ENCODE assay signal across 9 cellular contexts in the genomic region with DNA sequence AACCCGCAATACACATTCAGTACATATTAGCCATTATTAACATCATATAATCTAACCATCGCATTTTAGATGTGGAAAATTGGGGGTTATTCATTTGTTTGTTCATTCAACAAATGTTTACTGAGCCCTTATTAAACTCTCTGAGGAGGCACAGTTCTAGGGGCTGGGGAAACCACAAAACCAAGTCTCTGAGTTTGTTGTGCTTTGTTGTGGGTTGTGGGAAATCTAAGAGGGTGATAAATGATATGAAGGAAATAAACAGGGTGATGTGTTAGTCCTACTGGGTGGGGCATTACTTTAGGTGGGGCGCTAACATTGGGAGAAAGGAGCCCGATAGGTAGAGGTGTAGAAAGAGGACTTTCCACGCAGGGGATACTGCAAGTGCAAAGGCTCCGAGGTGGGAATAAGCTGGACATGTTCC.
DNase-seq lines count a peak whose midpoint lies in the region; ATAC-seq, FAIRE-seq and TF ChIP-seq lines count a peak whose summit lies in the region.
"Had no signal": no experiment of that assay in that cellular context is flagged by ENCODE, and none has a peak within 500 bp of the region (broad histone marks: within the 10 kb centered on the region; RNA-seq: fewer than 3 reads in every experiment).

No MANE protein-coding gene starts in this region.

- TF ChIP-seq CTCF in HepG2 (CRISPR knock-in tag; IDR thresholded peaks at IDR 0.05) (no peak), right lobe of liver (IDR thresholded peaks at IDR 0.05) (no peak)

- TF ChIP-seq POLR2A in HepG2 (IDR thresholded peaks at IDR 0.05; ENCODE audit: insufficient read depth in 1 of 2, low read depth in 2 of 2, low read length in 2 of 2) (no peak), right lobe of liver (IDR thresholded peaks at IDR 0.05) (no peak)

- no peaks in the 10 kb centered on the region for H3K79me2 ChIP-seq in HepG2 (ENCODE audit: insufficient read depth, low read length)

- no peak for FAIRE-seq in HepG2 (lab: Jason Lieb, UNC)

- POLR2A ChIA-PET in HepG2 (lab: Yijun Ruan, JAX): no interaction called here

- no peaks in the 10 kb centered on the region for H3K9me3 ChIP-seq in HepG2 (ENCODE audit: low read length)
- no peaks in the 10 kb centered on the region for H3K9me3 ChIP-seq in right lobe of liver
- no peaks in the 10 kb centered on the region for H3K9me3 ChIP-seq in aorta (ENCODE audit: control insufficient read depth, low read length)

- H3K4me3 ChIP-seq in HepG2 (replicated peaks in 1 of 3; ENCODE audit: insufficient read depth in 1 of 3, low read depth in 2 of 3, low read length in 3 of 3): peak overlapping the region in 1 of 3 experiments; percentile 23; a peak in 1 of 6 replicates
- H3K4me3 ChIP-seq in right lobe of liver: no peak overlapping the region
- H3K4me3 ChIP-seq in aorta (ENCODE audit: low read length in 2 of 2): no peak overlapping the region

- no peaks in the 10 kb centered on the region for H3K36me3 ChIP-seq in HepG2 (replicated peaks in 1 of 2; ENCODE audit: control insufficient read depth in 1 of 2, insufficient read depth in 2 of 2, low read length in 2 of 2)
- H3K36me3 ChIP-seq in right lobe of liver: no peaks in the 10 kb centered on the region
- no peaks in the 10 kb centered on the region for H3K36me3 ChIP-seq in aorta (ENCODE audit: control insufficient read depth in 1 of 2, insufficient read depth in 2 of 2, low read length in 1 of 2)

- intact Hi-C loops in HepG2 (cut with micrococcal nuclease; ENCODE audit: unreplicated experiment): no loop called here
- intact Hi-C loops in right lobe of liver (cut with DNase I): no loop called here
- intact Hi-C loops in left colon (cut with DNase I, micrococcal nuclease): loop anchor here in 1 of 2 donors (2.0 to 10.0 kb wide), 2 partner anchors 139 to 177 kb away; partner anchors contain the start of gene CLINT1
- intact Hi-C loops in aorta (cut with DNase I): loop anchor here (2.0 to 10.0 kb wide), 3 partner anchors 137 to 177 kb away; partner anchors contain the start of gene CLINT1 (in 2 of the 2)

- TF ChIP-seq RAD21 in HepG2 (CRISPR knock-in tag; IDR thresholded peaks at IDR 0.05): no peak

- H2AFZ ChIP-seq in HepG2 (ENCODE audit: low read length): peak overlapping the region; percentile 86

- CTCF ChIA-PET in HepG2 (lab: Yijun Ruan, JAX; ENCODE audit: low intra/inter-chr PET ratio, low total read pairs): interaction anchor here (1.3 to 2.6 kb wide), 3 partner anchors 174 to 233 kb away, joined by 6 to 15 read pairs (median 8); no protein-coding TSS in a partner anchor

- H3K27ac ChIP-seq in HepG2 (ENCODE audit: extremely low read length, insufficient read depth, low read length) (no peak overlapping the region), right lobe of liver (no peak overlapping the region), aorta (ENCODE audit: low read depth in 1 of 2, low read length in 2 of 2) (no peak overlapping the region)
- H3K27ac ChIP-seq: RWPE1 had no signal

- H3K27me3 ChIP-seq in HepG2 (ENCODE audit: control insufficient read depth in 1 of 2, insufficient read depth in 2 of 2, low read length in 2 of 2) (0 out of 5 replicates have a peak, but pooled peaks cover 0 to 6% of the 10 kb centered on the region in 2 experiments), right lobe of liver (no peaks in the 10 kb centered on the region), aorta (ENCODE audit: control insufficient read depth in 1 of 2, insufficient read depth in 2 of 2, low read length in 1 of 2) (no peaks in the 10 kb centered on the region)

- no peaks in the 10 kb centered on the region for H4K20me1 ChIP-seq in HepG2 (ENCODE audit: insufficient read depth, low read length)

- peak overlapping the region; percentile 83 for H3K4me2 ChIP-seq in HepG2 (ENCODE audit: low read depth, low read length)

- H3K4me1 ChIP-seq in HepG2 (ENCODE audit: insufficient read depth, low read length) (peaks cover 6% of the 10 kb centered on the region; the same call in 1 of the 2 replicates), right lobe of liver (no peaks in the 10 kb centered on the region), aorta (ENCODE audit: control insufficient read depth in 1 of 2, insufficient read depth in 2 of 2, low read length in 2 of 2) (no peaks in the 10 kb centered on the region)

- no peak for TF ChIP-seq EP300 in HepG2 (IDR thresholded peaks at IDR 0.05; ENCODE audit: low read depth in 2 of 2, low read length in 2 of 2)
- TF ChIP-seq EP300 in HepG2 (CRISPR knock-in tag; IDR thresholded peaks at IDR 0.05; ENCODE audit: borderline replicate concordance): no peak

- in situ Hi-C loops in HepG2 (cut with HindIII; ENCODE audit: extremely low pct_ligation_motif_present, low pct_unique_long_range_greater_than_20kb): no loop called here

- BruUV-seq in HepG2 (replicated peaks; lab: Mats Ljungman, UMichigan): no TSS peak

- 33% methylated on average over 6 of the region's 6 CpGs for WGBS in HepG2 (ENCODE audit: low lambda C conversion rate)
- 63% methylated on average over 6 of the region's 6 CpGs for WGBS in right lobe of liver (ENCODE audit: insufficient coverage, low coverage, low lambda C conversion rate, missing lambda C conversion rate)
- 87% methylated on average over 6 of the region's 6 CpGs for WGBS in aorta, 2 donors

- ATAC-seq in HepG2: peak; percentile 39
- ATAC-seq in right lobe of liver: no peak
- ATAC-seq in left colon: peak; percentile 34
- ATAC-seq in aorta (ENCODE audit: low FRiP score): peak; percentile 15

- peak overlapping the region; percentile 22; the same call in 1 of the 2 replicates for H3K9ac ChIP-seq in HepG2 (ENCODE audit: insufficient read depth, low read depth, low read length)

- DNase-seq in HepG2 (ENCODE audit: low spot score) (no peak), right lobe of liver (no peak), left colon (no peak), aorta (no peak), COLO668 (lab: John Stamatoyannopoulos, UW; ENCODE audit: unreplicated experiment) (no peak), NCI-H2196 (lab: John Stamatoyannopoulos, UW; ENCODE audit: unreplicated experiment) (no peak), NCI-H226 (no peak)
- DNase-seq in activated CD4-positive, alpha-beta T cell treated with anti-CD3 and anti-CD28 coated beads, Interleukin-2, amount 50 U/mL, for 1 hour: peak; percentile 4

TF ChIP-seq in HepG2, 621 proteins besides CTCF, POLR2A, EP300 and RAD21:
- TF ChIP-seq NR1H2 (CRISPR knock-in tag; IDR thresholded peaks at IDR 0.05; ENCODE audit: borderline replicate concordance, low read depth) (no peak), PBX3 (CRISPR knock-in tag; IDR thresholded peaks at IDR 0.05; ENCODE audit: borderline replicate concordance) (no peak), ZNF256 (CRISPR knock-in tag; conservative IDR thresholded peaks at IDR 0.05) (no peak), ZFP90 (CRISPR knock-in tag; IDR thresholded peaks at IDR 0.05; ENCODE audit: borderline replicate concordance) (no peak), MEIS2 (CRISPR knock-in tag; IDR thresholded peaks at IDR 0.05) (no peak), FOSL2 (CRISPR knock-in tag; IDR thresholded peaks at IDR 0.05) (no peak)
- TF ChIP-seq, protein P1, sequence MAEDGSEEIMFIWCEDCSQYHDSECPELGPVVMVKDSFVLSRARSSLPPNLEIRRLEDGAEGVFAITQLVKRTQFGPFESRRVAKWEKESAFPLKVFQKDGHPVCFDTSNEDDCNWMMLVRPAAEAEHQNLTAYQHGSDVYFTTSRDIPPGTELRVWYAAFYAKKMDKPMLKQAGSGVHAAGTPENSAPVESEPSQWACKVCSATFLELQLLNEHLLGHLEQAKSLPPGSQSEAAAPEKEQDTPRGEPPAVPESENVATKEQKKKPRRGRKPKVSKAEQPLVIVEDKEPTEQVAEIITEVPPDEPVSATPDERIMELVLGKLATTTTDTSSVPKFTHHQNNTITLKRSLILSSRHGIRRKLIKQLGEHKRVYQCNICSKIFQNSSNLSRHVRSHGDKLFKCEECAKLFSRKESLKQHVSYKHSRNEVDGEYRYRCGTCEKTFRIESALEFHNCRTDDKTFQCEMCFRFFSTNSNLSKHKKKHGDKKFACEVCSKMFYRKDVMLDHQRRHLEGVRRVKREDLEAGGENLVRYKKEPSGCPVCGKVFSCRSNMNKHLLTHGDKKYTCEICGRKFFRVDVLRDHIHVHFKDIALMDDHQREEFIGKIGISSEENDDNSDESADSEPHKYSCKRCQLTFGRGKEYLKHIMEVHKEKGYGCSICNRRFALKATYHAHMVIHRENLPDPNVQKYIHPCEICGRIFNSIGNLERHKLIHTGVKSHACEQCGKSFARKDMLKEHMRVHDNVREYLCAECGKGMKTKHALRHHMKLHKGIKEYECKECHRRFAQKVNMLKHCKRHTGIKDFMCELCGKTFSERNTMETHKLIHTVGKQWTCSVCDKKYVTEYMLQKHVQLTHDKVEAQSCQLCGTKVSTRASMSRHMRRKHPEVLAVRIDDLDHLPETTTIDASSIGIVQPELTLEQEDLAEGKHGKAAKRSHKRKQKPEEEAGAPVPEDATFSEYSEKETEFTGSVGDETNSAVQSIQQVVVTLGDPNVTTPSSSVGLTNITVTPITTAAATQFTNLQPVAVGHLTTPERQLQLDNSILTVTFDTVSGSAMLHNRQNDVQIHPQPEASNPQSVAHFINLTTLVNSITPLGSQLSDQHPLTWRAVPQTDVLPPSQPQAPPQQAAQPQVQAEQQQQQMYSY (CRISPR knock-in tag; IDR thresholded peaks at IDR 0.05): no peak

Comparison
In these comparisons a context has a peak if more than half of its experiments do, and no peak if none do; other contexts are left out.
1. ATAC-seq: peak in HepG2 (single experiment), left colon (single experiment) and aorta (single experiment); none in right lobe of liver (0 of 4).
2. intact Hi-C loops: an anchor here in aorta (2.0 to 10.0 kb wide); none called in HepG2 and right lobe of liver.